In genomic region chr11:135033545-135033944, GRCh38 we compare ENCODE assay signal across 10 cellular contexts.
DNase-seq lines count a peak whose midpoint lies in the region; ATAC-seq and TF ChIP-seq lines count a peak whose summit lies in the region.
"Had no signal": no experiment of that assay in that cellular context is flagged by ENCODE, and none has a peak within 500 bp of the region (broad histone marks: within the 10 kb centered on the region; RNA-seq: fewer than 3 reads in every experiment).

No MANE protein-coding gene starts in this region.

- H2AFZ ChIP-seq in mesenchymal stem cell (ENCODE audit: low read depth, low read length): no peak overlapping the region

- no peak overlapping the region for H3K27ac ChIP-seq in mesenchymal stem cell (ENCODE audit: low read length, poor library complexity, severe bottlenecking)

- no peak overlapping the region for H3K9ac ChIP-seq in mesenchymal stem cell (ENCODE audit: low read length)

- no peak overlapping the region for H4K91ac ChIP-seq in mesenchymal stem cell (ENCODE audit: low read length)

- POLR2A ChIA-PET in AG04449 (lab: Yijun Ruan, JAX): no interaction called here

- no peak overlapping the region for H2BK15ac ChIP-seq in mesenchymal stem cell (ENCODE audit: low read depth, poor library complexity, severe bottlenecking)

- H4K8ac ChIP-seq in mesenchymal stem cell (ENCODE audit: low read length): no peak overlapping the region

- H3K36me3 ChIP-seq in mesenchymal stem cell (ENCODE audit: control insufficient read depth in 1 of 2, insufficient read depth in 2 of 2, low read depth in 1 of 2, low read length in 2 of 2): no peaks in the 10 kb centered on the region

- CTCF ChIA-PET in AG04449 (lab: Yijun Ruan, JAX): no interaction called here

- H3K4me3 ChIP-seq in AG04449 (ENCODE audit: low read depth, low read length): no peak overlapping the region
- no peak overlapping the region for H3K4me3 ChIP-seq in astrocyte of the cerebellum (ENCODE audit: low read depth, low read length)
- H3K4me3 ChIP-seq in mesenchymal stem cell (ENCODE audit: insufficient read depth in 1 of 2, low read depth in 1 of 2, low read length in 2 of 2): no peak overlapping the region

- 0% methylated on average over 1 of the region's 5 CpGs for WGBS in mesenchymal stem cell

- H2BK12ac ChIP-seq in mesenchymal stem cell (ENCODE audit: low read length in 2 of 2): no peak overlapping the region

- ATAC-seq in left colon: peak; percentile 56
- no peak for ATAC-seq in sciatic nerve
- ATAC-seq in GM21723 (IDR thresholded peaks at IDR 0.05; ENCODE audit: unreplicated experiment): no peak

- H3K14ac ChIP-seq in mesenchymal stem cell (ENCODE audit: low read length in 2 of 2): no peak overlapping the region

- H3K9me3 ChIP-seq in mesenchymal stem cell (ENCODE audit: control insufficient read depth, low read length): no peaks in the 10 kb centered on the region

- intact Hi-C loops in left colon (cut with DNase I, micrococcal nuclease): no loop called here
- intact Hi-C loops in sciatic nerve (cut with DNase I): no loop called here

- no peaks in the 10 kb centered on the region for H3K4me1 ChIP-seq in mesenchymal stem cell (ENCODE audit: control insufficient read depth, insufficient read depth, low read depth, low read length)

- no peak overlapping the region for H3K23ac ChIP-seq in mesenchymal stem cell (ENCODE audit: low read length in 2 of 2)

- in situ Hi-C loops in astrocyte of the cerebellum (cut with HindIII; ENCODE audit: low sequenced_read_pairs): no loop called here

- DNase-seq in AG04449 (ENCODE audit: low read depth, low spot score) (no peak), M059J (ENCODE audit: low read depth) (peak; percentile 22), astrocyte of the cerebellum (ENCODE audit: low read depth) (no peak), left colon (no peak), sciatic nerve (ENCODE audit: low spot score) (no peak), mesenchymal stem cell (no peak)
- no peak for DNase-seq in stimulated activated naive CD4-positive, alpha-beta T cell (lab: John Stamatoyannopoulos, UW)
- DNase-seq: CD4-positive, CD25-positive, alpha-beta regulatory T cell; effector CD4-positive, alpha-beta T cell had no signal

- peaks cover 0 to 4% of the 10 kb centered on the region in 2 experiments for H3K27me3 ChIP-seq in mesenchymal stem cell (ENCODE audit: control insufficient read depth in 1 of 2, insufficient read depth in 1 of 2, low read length in 2 of 2)

- TF ChIP-seq CTCF in AG04449 (IDR thresholded peaks at IDR 0.05; ENCODE audit: insufficient read depth, low read length, missing control alignments): peak; percentile 1
- peak; percentile 44 for TF ChIP-seq CTCF in astrocyte of the cerebellum (IDR thresholded peaks at IDR 0.05; ENCODE audit: low read depth, low read length, missing control alignments)

- H2BK120ac ChIP-seq in mesenchymal stem cell (ENCODE audit: low read depth, low read length): no peak overlapping the region

- H2BK5ac ChIP-seq in mesenchymal stem cell (ENCODE audit: low read depth, low read length, poor library complexity, severe bottlenecking): no peak overlapping the region

- no peak overlapping the region for H3K18ac ChIP-seq in mesenchymal stem cell (ENCODE audit: low read depth in 1 of 2, low read length in 2 of 2)

- no peak overlapping the region for H3K4me2 ChIP-seq in mesenchymal stem cell (ENCODE audit: low read length, poor library complexity, severe bottlenecking)

- H3K79me1 ChIP-seq in mesenchymal stem cell (replicated peaks; ENCODE audit: low read length, poor library complexity, severe bottlenecking): no peaks in the 10 kb centered on the region

- no peak overlapping the region for H2AK5ac ChIP-seq in mesenchymal stem cell (ENCODE audit: low read length, severe bottlenecking)

- H3K4ac ChIP-seq in mesenchymal stem cell (ENCODE audit: low read depth in 1 of 2, low read length in 2 of 2): no peak overlapping the region
